2 cellular contexts compared by ENCODE assay signal in genomic region chr20:36761125-36761524, GRCh38.
TF ChIP-seq lines count a peak whose summit lies in the region.

No MANE protein-coding gene starts in this region.

TF ChIP-seq in GM23338, 12 proteins besides CTCF, POLR2A, EP300 and RAD21 (continued from another document):
- TF ChIP-seq ZNF331 (CRISPR knock-in tag; IDR thresholded peaks at IDR 0.05; ENCODE audit: low read depth) (no peak), CREB1 (CRISPR knock-in tag; IDR thresholded peaks at IDR 0.05; ENCODE audit: low read depth) (no peak), ZNF114 (CRISPR knock-in tag; IDR thresholded peaks at IDR 0.05) (no peak), NANOG (IDR thresholded peaks at IDR 0.05; ENCODE audit: borderline replicate concordance) (no peak), JUNB (IDR thresholded peaks at IDR 0.05; ENCODE audit: unreplicated experiment) (no peak), STAT1 (IDR thresholded peaks at IDR 0.05; ENCODE audit: unreplicated experiment) (no peak), EZH2 (IDR thresholded peaks at IDR 0.05; ENCODE audit: low read depth, unreplicated experiment) (no peak), EZH2phosphoT487 (IDR thresholded peaks at IDR 0.05; ENCODE audit: unreplicated experiment) (no peak)
- TF ChIP-seq, protein P1, sequence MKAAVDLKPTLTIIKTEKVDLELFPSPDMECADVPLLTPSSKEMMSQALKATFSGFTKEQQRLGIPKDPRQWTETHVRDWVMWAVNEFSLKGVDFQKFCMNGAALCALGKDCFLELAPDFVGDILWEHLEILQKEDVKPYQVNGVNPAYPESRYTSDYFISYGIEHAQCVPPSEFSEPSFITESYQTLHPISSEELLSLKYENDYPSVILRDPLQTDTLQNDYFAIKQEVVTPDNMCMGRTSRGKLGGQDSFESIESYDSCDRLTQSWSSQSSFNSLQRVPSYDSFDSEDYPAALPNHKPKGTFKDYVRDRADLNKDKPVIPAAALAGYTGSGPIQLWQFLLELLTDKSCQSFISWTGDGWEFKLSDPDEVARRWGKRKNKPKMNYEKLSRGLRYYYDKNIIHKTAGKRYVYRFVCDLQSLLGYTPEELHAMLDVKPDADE (IDR thresholded peaks at IDR 0.05): no peak
- TF ChIP-seq, protein P2, sequence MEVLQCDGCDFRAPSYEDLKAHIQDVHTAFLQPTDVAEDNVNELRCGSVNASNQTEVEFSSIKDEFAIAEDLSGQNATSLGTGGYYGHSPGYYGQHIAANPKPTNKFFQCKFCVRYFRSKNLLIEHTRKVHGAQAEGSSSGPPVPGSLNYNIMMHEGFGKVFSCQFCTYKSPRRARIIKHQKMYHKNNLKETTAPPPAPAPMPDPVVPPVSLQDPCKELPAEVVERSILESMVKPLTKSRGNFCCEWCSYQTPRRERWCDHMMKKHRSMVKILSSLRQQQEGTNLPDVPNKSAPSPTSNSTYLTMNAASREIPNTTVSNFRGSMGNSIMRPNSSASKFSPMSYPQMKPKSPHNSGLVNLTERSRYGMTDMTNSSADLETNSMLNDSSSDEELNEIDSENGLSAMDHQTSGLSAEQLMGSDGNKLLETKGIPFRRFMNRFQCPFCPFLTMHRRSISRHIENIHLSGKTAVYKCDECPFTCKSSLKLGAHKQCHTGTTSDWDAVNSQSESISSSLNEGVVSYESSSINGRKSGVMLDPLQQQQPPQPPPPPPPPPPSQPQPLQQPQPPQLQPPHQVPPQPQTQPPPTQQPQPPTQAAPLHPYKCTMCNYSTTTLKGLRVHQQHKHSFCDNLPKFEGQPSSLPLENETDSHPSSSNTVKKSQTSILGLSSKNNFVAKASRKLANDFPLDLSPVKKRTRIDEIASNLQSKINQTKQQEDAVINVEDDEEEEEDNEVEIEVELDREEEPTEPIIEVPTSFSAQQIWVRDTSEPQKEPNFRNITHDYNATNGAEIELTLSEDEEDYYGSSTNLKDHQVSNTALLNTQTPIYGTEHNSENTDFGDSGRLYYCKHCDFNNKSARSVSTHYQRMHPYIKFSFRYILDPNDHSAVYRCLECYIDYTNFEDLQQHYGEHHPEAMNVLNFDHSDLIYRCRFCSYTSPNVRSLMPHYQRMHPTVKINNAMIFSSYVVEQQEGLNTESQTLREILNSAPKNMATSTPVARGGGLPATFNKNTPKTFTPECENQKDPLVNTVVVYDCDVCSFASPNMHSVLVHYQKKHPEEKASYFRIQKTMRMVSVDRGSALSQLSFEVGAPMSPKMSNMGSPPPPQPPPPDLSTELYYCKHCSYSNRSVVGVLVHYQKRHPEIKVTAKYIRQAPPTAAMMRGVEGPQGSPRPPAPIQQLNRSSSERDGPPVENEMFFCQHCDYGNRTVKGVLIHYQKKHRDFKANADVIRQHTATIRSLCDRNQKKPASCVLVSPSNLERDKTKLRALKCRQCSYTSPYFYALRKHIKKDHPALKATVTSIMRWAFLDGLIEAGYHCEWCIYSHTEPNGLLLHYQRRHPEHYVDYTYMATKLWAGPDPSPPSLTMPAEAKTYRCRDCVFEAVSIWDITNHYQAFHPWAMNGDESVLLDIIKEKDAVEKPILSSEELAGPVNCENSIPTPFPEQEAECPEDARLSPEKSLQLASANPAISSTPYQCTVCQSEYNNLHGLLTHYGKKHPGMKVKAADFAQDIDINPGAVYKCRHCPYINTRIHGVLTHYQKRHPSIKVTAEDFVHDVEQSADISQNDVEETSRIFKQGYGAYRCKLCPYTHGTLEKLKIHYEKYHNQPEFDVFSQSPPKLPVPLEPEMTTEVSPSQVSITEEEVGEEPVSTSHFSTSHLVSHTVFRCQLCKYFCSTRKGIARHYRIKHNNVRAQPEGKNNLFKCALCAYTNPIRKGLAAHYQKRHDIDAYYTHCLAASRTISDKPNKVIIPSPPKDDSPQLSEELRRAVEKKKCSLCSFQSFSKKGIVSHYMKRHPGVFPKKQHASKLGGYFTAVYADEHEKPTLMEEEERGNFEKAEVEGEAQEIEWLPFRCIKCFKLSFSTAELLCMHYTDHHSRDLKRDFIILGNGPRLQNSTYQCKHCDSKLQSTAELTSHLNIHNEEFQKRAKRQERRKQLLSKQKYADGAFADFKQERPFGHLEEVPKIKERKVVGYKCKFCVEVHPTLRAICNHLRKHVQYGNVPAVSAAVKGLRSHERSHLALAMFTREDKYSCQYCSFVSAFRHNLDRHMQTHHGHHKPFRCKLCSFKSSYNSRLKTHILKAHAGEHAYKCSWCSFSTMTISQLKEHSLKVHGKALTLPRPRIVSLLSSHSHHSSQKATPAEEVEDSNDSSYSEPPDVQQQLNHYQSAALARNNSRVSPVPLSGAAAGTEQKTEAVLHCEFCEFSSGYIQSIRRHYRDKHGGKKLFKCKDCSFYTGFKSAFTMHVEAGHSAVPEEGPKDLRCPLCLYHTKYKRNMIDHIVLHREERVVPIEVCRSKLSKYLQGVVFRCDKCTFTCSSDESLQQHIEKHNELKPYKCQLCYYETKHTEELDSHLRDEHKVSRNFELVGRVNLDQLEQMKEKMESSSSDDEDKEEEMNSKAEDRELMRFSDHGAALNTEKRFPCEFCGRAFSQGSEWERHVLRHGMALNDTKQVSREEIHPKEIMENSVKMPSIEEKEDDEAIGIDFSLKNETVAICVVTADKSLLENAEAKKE (CRISPR knock-in tag; IDR thresholded peaks at IDR 0.05): no peak
- TF ChIP-seq, protein P3, sequence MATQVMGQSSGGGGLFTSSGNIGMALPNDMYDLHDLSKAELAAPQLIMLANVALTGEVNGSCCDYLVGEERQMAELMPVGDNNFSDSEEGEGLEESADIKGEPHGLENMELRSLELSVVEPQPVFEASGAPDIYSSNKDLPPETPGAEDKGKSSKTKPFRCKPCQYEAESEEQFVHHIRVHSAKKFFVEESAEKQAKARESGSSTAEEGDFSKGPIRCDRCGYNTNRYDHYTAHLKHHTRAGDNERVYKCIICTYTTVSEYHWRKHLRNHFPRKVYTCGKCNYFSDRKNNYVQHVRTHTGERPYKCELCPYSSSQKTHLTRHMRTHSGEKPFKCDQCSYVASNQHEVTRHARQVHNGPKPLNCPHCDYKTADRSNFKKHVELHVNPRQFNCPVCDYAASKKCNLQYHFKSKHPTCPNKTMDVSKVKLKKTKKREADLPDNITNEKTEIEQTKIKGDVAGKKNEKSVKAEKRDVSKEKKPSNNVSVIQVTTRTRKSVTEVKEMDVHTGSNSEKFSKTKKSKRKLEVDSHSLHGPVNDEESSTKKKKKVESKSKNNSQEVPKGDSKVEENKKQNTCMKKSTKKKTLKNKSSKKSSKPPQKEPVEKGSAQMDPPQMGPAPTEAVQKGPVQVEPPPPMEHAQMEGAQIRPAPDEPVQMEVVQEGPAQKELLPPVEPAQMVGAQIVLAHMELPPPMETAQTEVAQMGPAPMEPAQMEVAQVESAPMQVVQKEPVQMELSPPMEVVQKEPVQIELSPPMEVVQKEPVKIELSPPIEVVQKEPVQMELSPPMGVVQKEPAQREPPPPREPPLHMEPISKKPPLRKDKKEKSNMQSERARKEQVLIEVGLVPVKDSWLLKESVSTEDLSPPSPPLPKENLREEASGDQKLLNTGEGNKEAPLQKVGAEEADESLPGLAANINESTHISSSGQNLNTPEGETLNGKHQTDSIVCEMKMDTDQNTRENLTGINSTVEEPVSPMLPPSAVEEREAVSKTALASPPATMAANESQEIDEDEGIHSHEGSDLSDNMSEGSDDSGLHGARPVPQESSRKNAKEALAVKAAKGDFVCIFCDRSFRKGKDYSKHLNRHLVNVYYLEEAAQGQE (IDR thresholded peaks at IDR 0.05; ENCODE audit: unreplicated experiment): no peak

TF ChIP-seq in K562, 482 proteins besides CTCF, POLR2A, EP300 and RAD21 (continued from another document):
- TF ChIP-seq C11orf30 (IDR thresholded peaks at IDR 0.05; ENCODE audit: low read depth) (peak; percentile 80), MAFF (IDR thresholded peaks at IDR 0.05; ENCODE audit: low read length) (peak; percentile 67), ZNF316 (IDR thresholded peaks at IDR 0.05) (peak; percentile 91), GTF2F1 (IDR thresholded peaks at IDR 0.05; ENCODE audit: low read depth, low read length) (no peak), BRF1 (IDR thresholded peaks at IDR 0.05; ENCODE audit: borderline replicate concordance, extremely low read depth, insufficient read length) (no peak), NFE2 (IDR thresholded peaks at IDR 0.05; ENCODE audit: low read depth) (peak; percentile 53; the same call in 1 of the 2 replicates), NFE2L1 (tag; IDR thresholded peaks at IDR 0.05; ENCODE audit: borderline replicate concordance, low read depth) (peak; percentile 43; the same call in 1 of the 2 replicates), MAFG (tag; conservative IDR thresholded peaks at IDR 0.05) (peak; percentile 84), MAFK (IDR thresholded peaks at IDR 0.05; ENCODE audit: low read length) (peak; percentile 61), DACH1 (IDR thresholded peaks at IDR 0.05; ENCODE audit: partially characterized antibody) (no peak)
